Comparison of ENCODE assay signal across 9 cellular contexts in the genomic region with DNA sequence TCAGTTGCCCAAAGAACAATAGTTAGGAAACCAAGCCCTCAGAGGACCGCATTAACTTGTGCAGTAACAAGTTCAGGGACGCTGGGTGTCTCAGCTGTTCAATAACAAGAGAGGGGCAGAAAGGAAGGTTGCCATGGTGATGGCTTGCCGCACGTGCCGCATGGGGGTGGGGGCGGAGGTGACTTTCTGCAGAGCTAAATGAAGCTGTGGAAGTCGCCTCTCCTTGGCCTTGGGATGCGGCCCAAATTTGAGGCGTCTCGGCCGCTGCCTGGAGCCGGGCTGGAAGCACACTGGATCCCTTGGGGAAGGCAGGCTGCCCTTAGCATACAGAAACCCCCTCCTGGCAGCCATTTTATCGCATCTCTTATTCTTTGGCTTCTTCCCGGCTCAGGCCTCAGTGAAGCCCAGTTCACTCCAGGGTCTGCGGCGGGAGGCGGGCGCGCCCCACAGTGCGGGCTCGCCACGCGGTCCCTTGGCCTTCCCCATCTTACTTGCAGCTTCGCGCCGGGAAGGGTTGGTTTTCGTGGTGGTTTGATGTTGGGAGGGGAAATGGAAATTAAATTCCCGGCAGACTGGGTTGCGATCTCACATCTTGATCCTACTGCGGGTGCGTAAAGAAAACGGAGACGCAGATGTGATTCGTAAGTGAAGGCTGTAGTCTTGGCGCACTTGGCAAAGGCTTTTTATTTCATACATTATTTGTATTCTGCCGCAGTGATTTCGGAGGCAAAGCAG.
DNase-seq lines count a peak whose midpoint lies in the region; ATAC-seq and TF ChIP-seq lines count a peak whose summit lies in the region.
"Had no signal": no experiment of that assay in that cellular context is flagged by ENCODE, and none has a peak within 500 bp of the region (broad histone marks: within the 10 kb centered on the region; RNA-seq: fewer than 3 reads in every experiment).

No MANE protein-coding gene starts in this region.

- H3K27ac Mint-ChIP-seq in CD8-positive, alpha-beta memory T cell: no peak overlapping the region
- H3K27ac Mint-ChIP-seq in type B pancreatic cell: peak overlapping the region; percentile 85

- H3K4me3 Mint-ChIP-seq in CD8-positive, alpha-beta memory T cell: peak overlapping the region in 4 of 7 donors; percentile 13 to 53 (median 32)
- peak overlapping the region; percentile 65 for H3K4me3 Mint-ChIP-seq in type B pancreatic cell

- peaks cover 0 to 12% (median 8%) of the 10 kb centered on the region in 3 donors for H3K4me1 Mint-ChIP-seq in CD8-positive, alpha-beta memory T cell
- peaks cover 8% of the 10 kb centered on the region for H3K4me1 Mint-ChIP-seq in type B pancreatic cell (ENCODE audit: unreplicated experiment)

- no peaks in the 10 kb centered on the region for H3K9me3 ChIP-seq in CD8-positive, alpha-beta memory T cell (ENCODE audit: low read length)

- ATAC-seq in HG03280 (IDR thresholded peaks at IDR 0.05; ENCODE audit: unreplicated experiment): no peak
- no peak for ATAC-seq in GM19328 (IDR thresholded peaks at IDR 0.05; ENCODE audit: unreplicated experiment)

- H3K36me3 ChIP-seq in CD8-positive, alpha-beta memory T cell (ENCODE audit: insufficient read depth, low read length): no peaks in the 10 kb centered on the region

- TF ChIP-seq POLR2A in erythroblast (IDR thresholded peaks at IDR 0.05; ENCODE audit: low read length): no peak

- intact Hi-C loops in dorsolateral prefrontal cortex (cut with DNase I): no loop called here

- CTCF ChIA-PET in CD8-positive, alpha-beta memory T cell (lab: Charles Lee): no interaction called here

- POLR2A ChIA-PET in CD8-positive, alpha-beta memory T cell (lab: Charles Lee): no interaction called here

- peaks cover 0 to 8% (median 4%) of the 10 kb centered on the region in 5 donors for H3K9me3 Mint-ChIP-seq in CD8-positive, alpha-beta memory T cell
- H3K9me3 Mint-ChIP-seq in type B pancreatic cell: peaks cover 8% of the 10 kb centered on the region

- H3K4me1 ChIP-seq in CD8-positive, alpha-beta memory T cell (ENCODE audit: insufficient read depth, low read length): no peaks in the 10 kb centered on the region

- no peak overlapping the region for H3K27ac ChIP-seq in CD8-positive, alpha-beta memory T cell (ENCODE audit: low read depth, low read length)
- peak overlapping the region in 53 of 59 donors; percentile 1 to 86 (median 66) for H3K27ac ChIP-seq in dorsolateral prefrontal cortex
- H3K27ac ChIP-seq: VCaP had no signal

- no peak overlapping the region for H3K4me3 ChIP-seq in CD8-positive, alpha-beta memory T cell (ENCODE audit: low read length)
- H3K4me3 ChIP-seq in dorsolateral prefrontal cortex: peak overlapping the region; percentile 30 to 78 (median 57)

- no peaks in the 10 kb centered on the region for H3K36me3 Mint-ChIP-seq in CD8-positive, alpha-beta memory T cell
- peaks cover 5% of the 10 kb centered on the region for H3K36me3 Mint-ChIP-seq in type B pancreatic cell

- DNase-seq in CD8-positive, alpha-beta memory T cell: no peak
- peak; percentile 92 to 97 (median 93) for DNase-seq in NCI-H1417 (lab: John Stamatoyannopoulos, UW)
- peak; percentile 3 to 71 (median 51) for DNase-seq in dorsolateral prefrontal cortex
- DNase-seq in medulla oblongata (ENCODE audit: extremely low spot score): peak; percentile 26
- no peak for DNase-seq in type B pancreatic cell (ENCODE audit: extremely low spot score, unreplicated experiment)
- DNase-seq in erythroblast (lab: John Stamatoyannopoulos, UW): no peak

- H3K27me3 ChIP-seq in CD8-positive, alpha-beta memory T cell (ENCODE audit: insufficient read depth, low read length, poor library complexity, severe bottlenecking): no peaks in the 10 kb centered on the region
- H3K27me3 ChIP-seq in dorsolateral prefrontal cortex: no peaks in the 10 kb centered on the region

- TF ChIP-seq CTCF in dorsolateral prefrontal cortex (IDR thresholded peaks at IDR 0.05 in 54 of 56, conservative IDR thresholded peaks at IDR 0.05 in 2 of 56; ENCODE audit: low read depth in 1 of 56, partially characterized antibody in 56 of 56) (peak in 2 of 56 donors; percentile 8 to 13), type B pancreatic cell (conservative IDR thresholded peaks at IDR 0.05) (no peak)

- H3K27me3 Mint-ChIP-seq in CD8-positive, alpha-beta memory T cell: peaks cover 6 to 25% of the 10 kb centered on the region in 2 donors
- H3K27me3 Mint-ChIP-seq in type B pancreatic cell: no peaks in the 10 kb centered on the region

Comparison
In these comparisons a context has a peak if more than half of its experiments do, and no peak if none do; other contexts are left out.
1. DNase-seq: peak in NCI-H1417 (3 of 3), dorsolateral prefrontal cortex (10 of 10) and medulla oblongata (single experiment); none in CD8-positive, alpha-beta memory T cell (0 of 5), type B pancreatic cell (single experiment) and erythroblast (0 of 2).